ENCODE assay signal across 16 cellular contexts in genomic region chr10:121079226-121079625, GRCh38.
DNase-seq lines count a peak whose midpoint lies in the region; ATAC-seq and TF ChIP-seq lines count a peak whose summit lies in the region.
"Had no signal": no experiment of that assay in that cellular context is flagged by ENCODE, and none has a peak within 500 bp of the region (broad histone marks: within the 10 kb centered on the region; RNA-seq: fewer than 3 reads in every experiment).

No MANE protein-coding gene starts in this region.

- H3K9me3 Mint-ChIP-seq in brain (peaks cover 0 to 10% (median 0%) of the 10 kb centered on the region in 5 experiments), mesothelial cell of epicardium (no peaks in the 10 kb centered on the region)
- H3K9me3 Mint-ChIP-seq: CD8-positive, alpha-beta T cell had no signal

- H3K27ac Mint-ChIP-seq in brain (peak overlapping the region in 4 of 5 experiments; percentile 55 to 80 (median 72)), mesothelial cell of epicardium (peak overlapping the region; percentile 93)
- H3K27ac Mint-ChIP-seq: CD8-positive, alpha-beta T cell had no signal

- H3K36me3 Mint-ChIP-seq in brain (no peaks in the 10 kb centered on the region), mesothelial cell of epicardium (no peaks in the 10 kb centered on the region)
- H3K36me3 Mint-ChIP-seq: CD8-positive, alpha-beta T cell had no signal

- no peak for TF ChIP-seq CTCF in brain (conservative IDR thresholded peaks at IDR 0.05)
- no peak for TF ChIP-seq CTCF in mesothelial cell of epicardium (IDR thresholded peaks at IDR 0.05; ENCODE audit: unreplicated experiment)
- TF ChIP-seq CTCF in smooth muscle cell (IDR thresholded peaks at IDR 0.05; ENCODE audit: borderline replicate concordance, insufficient read depth, poor library complexity, severe bottlenecking), result no peak

- H3K4me1 Mint-ChIP-seq in brain (peaks cover 68% of the 10 kb centered on the region), mesothelial cell of epicardium (peaks cover 59% of the 10 kb centered on the region)

- peak overlapping the region; percentile 23 for H3K4me2 ChIP-seq in smooth muscle cell

- peaks cover 8% of the 10 kb centered on the region for H3K27me3 Mint-ChIP-seq in brain
- H3K27me3 Mint-ChIP-seq in mesothelial cell of epicardium (ENCODE audit: low read depth), result no peaks in the 10 kb centered on the region

- H2AFZ ChIP-seq in smooth muscle cell (ENCODE audit: low read depth), result no peak overlapping the region

- H3K4me1 ChIP-seq in smooth muscle cell (ENCODE audit: low read depth), result peaks cover 9% of the 10 kb centered on the region

- no peaks in the 10 kb centered on the region for H3K79me2 ChIP-seq in smooth muscle cell (ENCODE audit: low read depth)

- no peak for ATAC-seq in HG03460 (IDR thresholded peaks at IDR 0.05; ENCODE audit: unreplicated experiment)
- ATAC-seq: CD8-positive, alpha-beta T cell had no signal

- no peaks in the 10 kb centered on the region for H3K36me3 ChIP-seq in smooth muscle cell (ENCODE audit: low read depth)

- no peak overlapping the region for H3K9ac ChIP-seq in smooth muscle cell (ENCODE audit: low read depth)

- H3K4me3 ChIP-seq in smooth muscle cell, result no peak overlapping the region
- H3K4me3 ChIP-seq: SK-N-MC had no signal

- no peaks in the 10 kb centered on the region for H3K9me3 ChIP-seq in smooth muscle cell (replicated peaks; ENCODE audit: low read depth)

- 50% methylated on average over 6 of the region's 6 CpGs for WGBS in smooth muscle cell (ENCODE audit: low lambda C conversion rate)

- H3K27me3 ChIP-seq in smooth muscle cell (ENCODE audit: low read depth), result no peaks in the 10 kb centered on the region

- no peaks in the 10 kb centered on the region for H4K20me1 ChIP-seq in smooth muscle cell (ENCODE audit: low read depth)

- H3K4me3 Mint-ChIP-seq in brain, result no peak overlapping the region
- H3K4me3 Mint-ChIP-seq in mesothelial cell of epicardium, result no peak overlapping the region
- H3K4me3 Mint-ChIP-seq: CD8-positive, alpha-beta T cell had no signal

- DNase-seq in NCI-H82 treated with DMSO at 0.1 percent for 48 hours (lab: John Stamatoyannopoulos, UW; ENCODE audit: unreplicated experiment), result peak; percentile 89
- DNase-seq in mesothelial cell of epicardium (ENCODE audit: low spot score in 2 of 2, unreplicated experiment in 2 of 2), result no peak
- no peak for DNase-seq in smooth muscle cell (lab: John Stamatoyannopoulos, UW; ENCODE audit: unreplicated experiment)
- DNase-seq in NCI-H345 (lab: John Stamatoyannopoulos, UW), result no peak
- no peak for DNase-seq in glomerular visceral epithelial cell (ENCODE audit: extremely low spot score)
- no peak for DNase-seq in activated CD4-positive, alpha-beta T cell treated with anti-CD3 and anti-CD28 coated beads for 4 hours
- DNase-seq: CD8-positive, alpha-beta T cell; H7; Karpas-422; NCI-H187 treated with DMSO at 0.1 percent for 48 hours; NCI-H526; NK-92 treated with Interleukin-12 subunit alpha and Interleukin-12 subunit beta, amount 100 ng/mL, for 24 hours; OCI-M1 had no signal

- H3K27ac ChIP-seq in smooth muscle cell (ENCODE audit: low read depth), result peak overlapping the region; percentile 59

- H3F3A ChIP-seq in smooth muscle cell (ENCODE audit: low read depth), result peaks cover 34% of the 10 kb centered on the region
